ENCODE assay signal across 8 cellular contexts in the genomic region with DNA sequence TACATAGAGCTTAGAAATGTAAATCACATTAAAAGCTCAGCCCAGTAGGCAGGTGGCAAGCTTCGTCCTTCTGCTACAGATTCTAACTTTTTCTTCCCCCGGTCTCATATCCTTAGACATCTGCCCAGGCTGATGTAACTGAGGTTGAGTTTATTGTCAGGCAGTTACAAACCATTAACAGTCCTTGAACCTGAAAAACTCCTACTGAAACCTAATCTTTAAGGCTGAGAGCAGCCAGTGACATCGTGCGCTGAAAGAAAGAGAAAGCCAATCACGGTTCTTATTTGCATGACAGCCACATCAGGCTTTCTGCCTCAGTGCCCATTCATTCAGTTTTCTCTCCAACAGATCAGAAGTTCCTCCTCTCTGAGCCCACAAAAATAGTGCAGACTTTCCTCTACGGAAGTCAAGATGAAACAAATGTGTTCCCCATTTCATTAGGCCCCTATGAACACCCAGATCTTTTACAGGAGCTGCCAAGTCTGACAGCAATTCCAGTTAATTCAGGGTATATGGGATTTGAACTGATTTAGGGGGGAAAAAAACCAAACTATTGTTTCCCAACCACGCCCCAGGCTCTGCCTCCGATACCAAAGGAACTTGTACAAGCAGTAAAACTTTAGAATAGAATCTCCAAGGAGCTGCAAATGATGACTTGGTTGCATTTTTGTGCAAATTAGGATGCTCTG. TPM values are rescaled to one million over a fixed set of nuclear protein-coding genes. Genes with fewer than 3 reads are reported as not detected.
DNase-seq lines count a peak whose midpoint lies in the region; ATAC-seq and TF ChIP-seq lines count a peak whose summit lies in the region.

A gene with protein sequence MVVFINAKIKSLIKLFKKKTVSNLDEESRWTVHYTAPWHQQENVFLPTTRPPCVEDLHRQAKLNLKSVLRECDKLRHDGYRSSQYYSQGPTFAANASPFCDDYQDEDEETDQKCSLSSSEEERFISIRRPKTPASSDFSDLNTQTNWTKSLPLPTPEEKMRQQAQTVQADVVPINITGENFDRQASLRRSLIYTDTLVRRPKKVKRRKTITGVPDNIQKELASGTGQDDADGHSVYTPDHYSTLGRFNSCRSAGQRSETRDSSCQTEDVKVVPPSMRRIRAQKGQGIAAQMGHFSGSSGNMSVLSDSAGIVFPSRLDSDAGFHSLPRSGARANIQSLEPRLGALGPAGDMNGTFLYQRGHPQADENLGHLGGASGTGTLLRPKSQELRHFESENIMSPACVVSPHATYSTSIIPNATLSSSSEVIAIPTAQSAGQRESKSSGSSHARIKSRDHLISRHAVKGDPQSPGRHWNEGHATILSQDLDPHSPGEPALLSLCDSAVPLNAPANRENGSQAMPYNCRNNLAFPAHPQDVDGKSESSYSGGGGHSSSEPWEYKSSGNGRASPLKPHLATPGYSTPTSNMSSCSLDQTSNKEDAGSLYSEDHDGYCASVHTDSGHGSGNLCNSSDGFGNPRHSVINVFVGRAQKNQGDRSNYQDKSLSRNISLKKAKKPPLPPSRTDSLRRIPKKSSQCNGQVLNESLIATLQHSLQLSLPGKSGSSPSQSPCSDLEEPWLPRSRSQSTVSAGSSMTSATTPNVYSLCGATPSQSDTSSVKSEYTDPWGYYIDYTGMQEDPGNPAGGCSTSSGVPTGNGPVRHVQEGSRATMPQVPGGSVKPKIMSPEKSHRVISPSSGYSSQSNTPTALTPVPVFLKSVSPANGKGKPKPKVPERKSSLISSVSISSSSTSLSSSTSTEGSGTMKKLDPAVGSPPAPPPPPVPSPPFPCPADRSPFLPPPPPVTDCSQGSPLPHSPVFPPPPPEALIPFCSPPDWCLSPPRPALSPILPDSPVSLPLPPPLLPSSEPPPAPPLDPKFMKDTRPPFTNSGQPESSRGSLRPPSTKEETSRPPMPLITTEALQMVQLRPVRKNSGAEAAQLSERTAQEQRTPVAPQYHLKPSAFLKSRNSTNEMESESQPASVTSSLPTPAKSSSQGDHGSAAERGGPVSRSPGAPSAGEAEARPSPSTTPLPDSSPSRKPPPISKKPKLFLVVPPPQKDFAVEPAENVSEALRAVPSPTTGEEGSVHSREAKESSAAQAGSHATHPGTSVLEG (N-terminal part only) (minus strand): TSS at position 192 of the 689 bp plus-strand sequence. CDS start 204 bp downstream, outside the sequence.

- no peaks in the 10 kb centered on the region for H3K27me3 Mint-ChIP-seq in dendritic cell treated with granulocyte-macrophage colony-stimulating factor and Interleukin-4, amounts not matched to agents 40 ng/mL and 50 ng/mL, for 4 days

- no peak for TF ChIP-seq EP300 in Ishikawa (IDR thresholded peaks at IDR 0.05; ENCODE audit: borderline replicate concordance)

- peak within 1 kb of the TSS; percentile 34 for H3K4me3 Mint-ChIP-seq in dendritic cell treated with granulocyte-macrophage colony-stimulating factor and Interleukin-4, amounts not matched to agents 40 ng/mL and 50 ng/mL, for 4 days

- no peaks in the 10 kb centered on the region for H3K36me3 ChIP-seq in MG63

- H3K4me1 Mint-ChIP-seq in dendritic cell treated with granulocyte-macrophage colony-stimulating factor and Interleukin-4, amounts not matched to agents 40 ng/mL and 50 ng/mL, for 4 days (ENCODE audit: low read depth): peaks cover 36% of the 10 kb centered on the region

- no peak for TF ChIP-seq RAD21 in Ishikawa (IDR thresholded peaks at IDR 0.05; ENCODE audit: low read depth)

- intact Hi-C loops in dendritic cell treated with granulocyte-macrophage colony-stimulating factor and Interleukin-4, amounts not matched to agents 40 ng/mL and 50 ng/mL, for 4 days (cut with micrococcal nuclease): no loop called here

- peaks cover 6% of the 10 kb centered on the region for H3K36me3 Mint-ChIP-seq in dendritic cell treated with granulocyte-macrophage colony-stimulating factor and Interleukin-4, amounts not matched to agents 40 ng/mL and 50 ng/mL, for 4 days (ENCODE audit: low read depth)

- H3K27ac Mint-ChIP-seq in dendritic cell treated with granulocyte-macrophage colony-stimulating factor and Interleukin-4, amounts not matched to agents 40 ng/mL and 50 ng/mL, for 4 days: no peak within 1 kb of the TSS

- peaks cover 11% of the 10 kb centered on the region for H3K9me3 Mint-ChIP-seq in dendritic cell treated with granulocyte-macrophage colony-stimulating factor and Interleukin-4, amounts not matched to agents 40 ng/mL and 50 ng/mL, for 4 days

- no peaks in the 10 kb centered on the region for H3K27me3 ChIP-seq in MG63

- peak; percentile 94 for ATAC-seq in GM21619 (IDR thresholded peaks at IDR 0.05; ENCODE audit: unreplicated experiment)

- no peaks in the 10 kb centered on the region for H3K9me3 ChIP-seq in MG63

- DNase-seq in ELF-1 (ENCODE audit: low read depth, low spot score) (peak; percentile 67), lung microvascular endothelial cell (ENCODE audit: low read depth in 2 of 2) (no peak), MG63 (no peak), RPMI8226 (no peak)
- DNase-seq in central memory CD4-positive, alpha-beta T cell: no peak

- H3K4me3 ChIP-seq in MG63: no peak within 1 kb of the TSS

TF ChIP-seq in Ishikawa, 13 proteins besides CTCF, POLR2A, EP300 and RAD21:
- TF ChIP-seq YY1 (IDR thresholded peaks at IDR 0.05; ENCODE audit: low read depth): no peak
- TF ChIP-seq, protein P1, sequence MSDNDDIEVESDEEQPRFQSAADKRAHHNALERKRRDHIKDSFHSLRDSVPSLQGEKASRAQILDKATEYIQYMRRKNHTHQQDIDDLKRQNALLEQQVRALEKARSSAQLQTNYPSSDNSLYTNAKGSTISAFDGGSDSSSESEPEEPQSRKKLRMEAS (IDR thresholded peaks at IDR 0.05): 0 out of 2 replicates have a peak, but pooled peaks have one; percentile 19
TF ChIP-seq in Ishikawa: peak in this region for 1.

RNA-seq across cellular contexts. Expression of the gene that starts here (rescaled TPM):
- total RNA-seq in lung microvascular endothelial cell: 23.1 and 30.2 TPM in 2 replicates
- total RNA-seq in MG63 (2014; rRNA removed; shearing (Covaris generic); ENCODE audit: low replicate concordance): 1.3 and 8.7 TPM in 2 replicates
